8 cellular contexts compared by ENCODE assay signal in the genomic region with DNA sequence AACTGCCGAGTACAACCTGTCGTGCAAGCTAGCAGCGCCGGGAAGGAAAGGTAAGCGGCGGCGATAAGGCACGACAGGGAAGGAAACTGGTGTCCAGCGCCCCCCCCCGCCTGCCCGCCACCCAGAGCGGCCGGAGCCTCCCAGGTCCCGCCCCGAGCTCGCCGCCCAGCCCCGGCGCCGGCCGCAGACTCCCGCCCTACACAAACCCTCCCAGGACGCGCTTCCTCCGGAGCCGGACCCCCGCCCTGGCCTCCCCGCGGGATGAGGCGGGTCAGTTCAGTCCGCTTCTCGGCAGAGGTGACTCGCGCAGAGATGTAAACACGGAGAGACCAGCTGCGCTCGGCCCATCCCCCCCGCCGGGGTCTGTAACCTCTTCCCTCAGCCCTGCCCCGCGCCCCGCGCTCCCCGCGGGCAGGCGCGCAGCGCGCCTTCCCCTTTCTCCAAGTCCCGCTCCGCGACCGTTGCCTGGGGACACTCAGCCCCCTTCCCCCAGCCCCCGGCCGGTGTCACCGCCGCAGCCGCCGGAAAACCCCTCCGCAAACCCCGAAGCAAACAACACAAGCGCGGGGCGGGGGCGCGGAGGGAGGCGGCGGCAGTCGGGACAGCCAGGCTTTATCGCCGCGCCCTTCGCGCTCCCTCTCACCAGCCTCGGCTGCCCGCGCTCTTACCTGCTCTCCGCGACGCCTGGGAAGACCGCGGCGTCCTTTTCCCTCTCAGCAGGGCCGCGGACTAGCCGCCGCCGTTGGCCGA. TPM values are rescaled to one million over a fixed set of nuclear protein-coding genes. Genes with fewer than 3 reads are reported as not detected.
DNase-seq lines count a peak whose midpoint lies in the region; ATAC-seq and TF ChIP-seq lines count a peak whose summit lies in the region.

No MANE protein-coding gene starts in this region.

- H3K36me3 ChIP-seq in SK-N-MC (ENCODE audit: insufficient read depth, low read length) (no peaks in the 10 kb centered on the region), testis (ENCODE audit: low read depth, missing control alignments) (no peaks in the 10 kb centered on the region)

- DNase-seq in DMS153 (lab: John Stamatoyannopoulos, UW) (peak; percentile 51), KG1 (lab: John Stamatoyannopoulos, UW) (peak; percentile 63), SK-N-MC (ENCODE audit: low read depth, low spot score) (no peak), globus pallidus (ENCODE audit: low spot score) (peak; percentile 83), omental fat pad (ENCODE audit: low spot score) (peak; percentile 55), testis (peak; percentile 88)

- intact Hi-C loops in testis (cut with DNase I; ENCODE audit: low total_unique reads): loop anchor here (10.0 kb wide), 1 partner anchor 92 kb away; no protein-coding TSS in a partner anchor

- H3K27me3 Mint-ChIP-seq in activated naive CD4-positive, alpha-beta T cell treated with anti-CD3 and anti-CD28 coated beads, Interleukin-2, amount 50 U/mL, for 24 hours: no peaks in the 10 kb centered on the region

- no peaks in the 10 kb centered on the region for H3K36me3 Mint-ChIP-seq in activated naive CD4-positive, alpha-beta T cell treated with anti-CD3 and anti-CD28 coated beads, Interleukin-2, amount 50 U/mL, for 24 hours

- 0% methylated on average over 29 to 33 of the region's 89 CpGs for WGBS in testis, 2 donors

- TF ChIP-seq CTCF in omental fat pad (IDR thresholded peaks at IDR 0.05): no peak
- TF ChIP-seq CTCF in testis (IDR thresholded peaks at IDR 0.05): no peak

- no peaks in the 10 kb centered on the region for H3K27me3 ChIP-seq in testis

- ATAC-seq in GM21717 (IDR thresholded peaks at IDR 0.05; ENCODE audit: unreplicated experiment) (peak; percentile 18), omental fat pad (ENCODE audit: low FRiP score) (peak; percentile 76)

- peak overlapping the region; percentile 71 for H3K27ac Mint-ChIP-seq in activated naive CD4-positive, alpha-beta T cell treated with anti-CD3 and anti-CD28 coated beads, Interleukin-2, amount 50 U/mL, for 24 hours

- H3K9me3 ChIP-seq in SK-N-MC (ENCODE audit: low read depth, low read length) (no peaks in the 10 kb centered on the region), testis (no peaks in the 10 kb centered on the region)

- peak overlapping the region; percentile 87 for H3K4me3 Mint-ChIP-seq in activated naive CD4-positive, alpha-beta T cell treated with anti-CD3 and anti-CD28 coated beads, Interleukin-2, amount 50 U/mL, for 24 hours

- H3K9me3 Mint-ChIP-seq in activated naive CD4-positive, alpha-beta T cell treated with anti-CD3 and anti-CD28 coated beads, Interleukin-2, amount 50 U/mL, for 24 hours: no peaks in the 10 kb centered on the region

- H3K4me1 ChIP-seq in testis: peaks cover 5% of the 10 kb centered on the region

- peak overlapping the region; percentile 82 for H3K9ac ChIP-seq in SK-N-MC (ENCODE audit: insufficient read length)

- H3K27ac ChIP-seq in SK-N-MC: peak overlapping the region; percentile 82
- H3K27ac ChIP-seq in testis: peak overlapping the region; percentile 99 to 100

- peaks cover 26% of the 10 kb centered on the region for H3K4me1 Mint-ChIP-seq in activated naive CD4-positive, alpha-beta T cell treated with anti-CD3 and anti-CD28 coated beads, Interleukin-2, amount 50 U/mL, for 24 hours

- no peak for TF ChIP-seq POLR2A in testis (IDR thresholded peaks at IDR 0.05)

- H3K4me3 ChIP-seq in SK-N-MC (peak overlapping the region; percentile 99), testis (peak overlapping the region; percentile 99 to 100)

RNA-seq across cellular contexts. Expression of gene ELF2, which starts 0.5 kb away (rescaled TPM):
- total RNA-seq in omental fat pad: 10 to 100 TPM; 39.0 to 89.5 (median 48.7) TPM
- 10 to 100 TPM; 52.0 to 53.6 TPM for total RNA-seq in testis
- 72.6 TPM for polyA plus RNA-seq in testis (ENCODE audit: insufficient read depth, low read depth, low replicate concordance)
